Comparison of ENCODE assay signal across 1 cellular context in genomic region chr18:28039078-28039477, GRCh38.
TF ChIP-seq lines count a peak whose summit lies in the region.

No MANE protein-coding gene starts in this region.

TF ChIP-seq in WTC11, 78 proteins besides CTCF, POLR2A, EP300 and RAD21 (continued from another document):
- TF ChIP-seq PRDM15 (CRISPR knock-in tag; IDR thresholded peaks at IDR 0.05), result no peak
- TF ChIP-seq NFYB (CRISPR knock-in tag; conservative IDR thresholded peaks at IDR 0.05; ENCODE audit: low read depth), result no peak
- TF ChIP-seq TCF7 (CRISPR knock-in tag; IDR thresholded peaks at IDR 0.05; ENCODE audit: low read depth), result no peak
- no peak for TF ChIP-seq STAT6 (CRISPR knock-in tag; conservative IDR thresholded peaks at IDR 0.05; ENCODE audit: low read depth)
- TF ChIP-seq IRF2 (CRISPR knock-in tag; IDR thresholded peaks at IDR 0.05; ENCODE audit: borderline replicate concordance, low read depth), result no peak
